ENCODE assay signal across 16 cellular contexts in genomic region chr12:124661382-124661781, GRCh38.
DNase-seq lines count a peak whose midpoint lies in the region; ATAC-seq and TF ChIP-seq lines count a peak whose summit lies in the region.
"Had no signal": no experiment of that assay in that cellular context is flagged by ENCODE, and none has a peak within 500 bp of the region (broad histone marks: within the 10 kb centered on the region; RNA-seq: fewer than 3 reads in every experiment).

No MANE protein-coding gene starts in this region.

- H3K27me3 ChIP-seq in GM23338 (ENCODE audit: insufficient read depth) (no peaks in the 10 kb centered on the region), WERI-Rb-1 (ENCODE audit: insufficient read depth, low read depth, severe bottlenecking) (no peaks in the 10 kb centered on the region), neuronal stem cell (ENCODE audit: control insufficient read depth in 3 of 3, insufficient read depth in 3 of 3, low read depth in 1 of 3, low read length in 3 of 3) (peaks cover 0 to 54% (median 0%) of the 10 kb centered on the region in 3 experiments), hepatocyte (no peaks in the 10 kb centered on the region)

- no peaks in the 10 kb centered on the region for H3K79me1 ChIP-seq in neuronal stem cell (ENCODE audit: low read depth, low read length)

- no peaks in the 10 kb centered on the region for H4K20me1 ChIP-seq in GM23338 (replicated peaks; ENCODE audit: insufficient read depth)
- no peaks in the 10 kb centered on the region for H4K20me1 ChIP-seq in hepatocyte (ENCODE audit: insufficient read depth, poor library complexity, severe bottlenecking)

- H3K27ac Mint-ChIP-seq in GM23338, result no peak overlapping the region
- H3K27ac Mint-ChIP-seq: B cell, nephron progenitor cell had no signal

- 0 out of 4 replicates have a peak, but pooled peaks of 1 of the 2 experiments have one; percentile 1 for TF ChIP-seq CTCF in GM23338 (conservative IDR thresholded peaks at IDR 0.05; ENCODE audit: low read depth in 2 of 2)
- peak; percentile 55 for TF ChIP-seq CTCF in WERI-Rb-1 (IDR thresholded peaks at IDR 0.05; ENCODE audit: low read depth, low read length)
- TF ChIP-seq CTCF in hepatocyte (IDR thresholded peaks at IDR 0.05; ENCODE audit: poor library complexity), result no peak
- TF ChIP-seq CTCF in mucosa of descending colon (IDR thresholded peaks at IDR 0.05), result no peak

- H3K27me3 Mint-ChIP-seq in GM23338 (ENCODE audit: insufficient read depth, low read depth, poor library complexity), result peaks cover 16% of the 10 kb centered on the region

- no peak overlapping the region for H3K14ac ChIP-seq in neuronal stem cell (ENCODE audit: low read length)

- H3K4me1 Mint-ChIP-seq in GM23338, result peaks cover 4% of the 10 kb centered on the region; the same call in 2 of the 3 replicates
- H3K4me1 Mint-ChIP-seq: B cell had no signal

- no peak overlapping the region for H3K4me3 Mint-ChIP-seq in GM23338
- H3K4me3 Mint-ChIP-seq: B cell, nephron progenitor cell had no signal

- no peak overlapping the region for H3K4ac ChIP-seq in neuronal stem cell (ENCODE audit: low read length)

- H3K9ac ChIP-seq in neuronal stem cell (ENCODE audit: low read depth, low read length, poor library complexity), result no peak overlapping the region

- H3K27ac ChIP-seq in GM23338 (ENCODE audit: low read depth) (no peak overlapping the region), WERI-Rb-1 (peak overlapping the region; percentile 94), neuronal stem cell (replicated peaks; ENCODE audit: low read length) (no peak overlapping the region), hepatocyte (no peak overlapping the region)
- H3K27ac ChIP-seq: coronary artery had no signal

- H3K4me3 ChIP-seq in GM23338 (no peak overlapping the region), WERI-Rb-1 (ENCODE audit: low read depth, low read length) (no peak overlapping the region), neuronal stem cell (ENCODE audit: low read length in 2 of 2) (no peak overlapping the region), hepatocyte (no peak overlapping the region), mucosa of descending colon (no peak overlapping the region)
- H3K4me3 ChIP-seq: coronary artery had no signal

- H2BK5ac ChIP-seq in neuronal stem cell (ENCODE audit: low read length), result no peak overlapping the region

- no peak overlapping the region for H2AK5ac ChIP-seq in neuronal stem cell (ENCODE audit: low read depth, low read length)

- H3K4me1 ChIP-seq in GM23338 (ENCODE audit: insufficient read depth), result no peaks in the 10 kb centered on the region; the same call in 1 of the 2 replicates
- H3K4me1 ChIP-seq in neuronal stem cell (ENCODE audit: control insufficient read depth in 2 of 2, insufficient read depth in 1 of 2, low read depth in 1 of 2, low read length in 2 of 2), result peaks cover 0 to 9% of the 10 kb centered on the region in 2 donors
- H3K4me1 ChIP-seq in hepatocyte (ENCODE audit: insufficient read depth), result peaks cover 3% of the 10 kb centered on the region
- H3K4me1 ChIP-seq in mucosa of descending colon (ENCODE audit: low read depth), result no peaks in the 10 kb centered on the region

- intact Hi-C loops in mucosa of descending colon (cut with DNase I, micrococcal nuclease), result no loop called here

- no peaks in the 10 kb centered on the region for H3F3A ChIP-seq in GM23338 (replicated peaks; ENCODE audit: low read depth)

- peaks cover 3% of the 10 kb centered on the region; the same call in 1 of the 3 replicates for H3K9me3 Mint-ChIP-seq in GM23338

- ATAC-seq in GM23338 (peak; percentile 67), HG03342 (IDR thresholded peaks at IDR 0.05; ENCODE audit: unreplicated experiment) (no peak), mucosa of descending colon (no peak)
- ATAC-seq: esophagus mucosa, left ventricle myocardium superior had no signal

- H3K9me2 ChIP-seq in GM23338 (ENCODE audit: insufficient read depth), result no peaks in the 10 kb centered on the region
- no peaks in the 10 kb centered on the region for H3K9me2 ChIP-seq in hepatocyte (replicated peaks; ENCODE audit: insufficient read depth)

- H4K91ac ChIP-seq in neuronal stem cell (ENCODE audit: low read depth, low read length, poor library complexity), result no peak overlapping the region

- H2BK12ac ChIP-seq in neuronal stem cell (ENCODE audit: low read length), result no peak overlapping the region

- no peaks in the 10 kb centered on the region for H3K36me3 Mint-ChIP-seq in GM23338 (ENCODE audit: low read depth)

- H2AFZ ChIP-seq in GM23338 (no peak overlapping the region), neuronal stem cell (ENCODE audit: low read length) (no peak overlapping the region), hepatocyte (no peak overlapping the region)

- H4K8ac ChIP-seq in neuronal stem cell (ENCODE audit: low read depth, low read length), result no peak overlapping the region

- WGBS in neuronal stem cell (ENCODE audit: extremely low coverage in 2 of 2, insufficient read length in 2 of 2, insufficient replicate concordance in 1 of 2), 2 donors, result no CpG with 5 or more reads among the region's 7 CpGs
- WGBS in hepatocyte (ENCODE audit: low lambda C conversion rate, missing lambda C conversion rate), result 59% methylated on average over 7 of the region's 7 CpGs

- no peak overlapping the region for H2BK120ac ChIP-seq in neuronal stem cell (ENCODE audit: low read depth, low read length)

- H3K4me2 ChIP-seq in GM23338, result no peak overlapping the region
- no peak overlapping the region for H3K4me2 ChIP-seq in neuronal stem cell (ENCODE audit: insufficient read depth, low read length, poor library complexity, severe bottlenecking)
- H3K4me2 ChIP-seq in hepatocyte, result no peak overlapping the region

- H3K36me3 ChIP-seq in GM23338 (ENCODE audit: insufficient read depth) (no peaks in the 10 kb centered on the region), WERI-Rb-1 (peaks cover 33% of the 10 kb centered on the region), neuronal stem cell (replicated peaks in 1 of 2; ENCODE audit: control insufficient read depth in 2 of 2, insufficient read depth in 2 of 2, low read length in 2 of 2) (no peaks in the 10 kb centered on the region), hepatocyte (replicated peaks; ENCODE audit: insufficient read depth, low read depth) (no peaks in the 10 kb centered on the region), mucosa of descending colon (ENCODE audit: low read depth) (no peaks in the 10 kb centered on the region)

- H3K18ac ChIP-seq in neuronal stem cell (ENCODE audit: low read length), result peak overlapping the region; percentile 80

- no peak overlapping the region for H2BK15ac ChIP-seq in neuronal stem cell (ENCODE audit: low read length)

- no peaks in the 10 kb centered on the region for H3K79me2 ChIP-seq in GM23338 (replicated peaks; ENCODE audit: insufficient read depth)
- H3K79me2 ChIP-seq in hepatocyte, result no peaks in the 10 kb centered on the region

- H3K9me3 ChIP-seq in WERI-Rb-1 (ENCODE audit: severe bottlenecking) (peaks cover 11% of the 10 kb centered on the region), neuronal stem cell (replicated peaks in 1 of 2; ENCODE audit: control insufficient read depth in 2 of 2, insufficient read depth in 1 of 2, low read depth in 1 of 2, low read length in 2 of 2) (peaks cover 7 to 11% of the 10 kb centered on the region in 2 donors), hepatocyte (ENCODE audit: low read depth) (no peaks in the 10 kb centered on the region), mucosa of descending colon (no peaks in the 10 kb centered on the region)

- DNase-seq in GM23338 (ENCODE audit: low spot score), result no peak
- peak; percentile 68 for DNase-seq in WERI-Rb-1
- peak; percentile 70 for DNase-seq in globus pallidus (ENCODE audit: low spot score)
- DNase-seq in neuronal stem cell (ENCODE audit: low spot score), result no peak
- DNase-seq in cerebellum (ENCODE audit: low spot score), result no peak
- DNase-seq in hepatocyte (ENCODE audit: low spot score), result no peak
- no peak for DNase-seq in mucosa of descending colon
- DNase-seq: activated CD4-positive, alpha-beta T cell treated with anti-CD3 and anti-CD28 coated beads, Interleukin-2, amount 50 U/mL, for 48 hours; DMS 273 treated with DMSO at 0.1 percent for 48 hours; MV-4-11 had no signal

- no peak overlapping the region for H3K23ac ChIP-seq in neuronal stem cell (ENCODE audit: low read depth, low read length, poor library complexity)

TF ChIP-seq in GM23338, 12 proteins besides CTCF, POLR2A, EP300 and RAD21:
- TF ChIP-seq CREB1 (CRISPR knock-in tag; IDR thresholded peaks at IDR 0.05; ENCODE audit: low read depth), result no peak
- no peak for TF ChIP-seq EZH2phosphoT487 (IDR thresholded peaks at IDR 0.05; ENCODE audit: unreplicated experiment)
- TF ChIP-seq EZH2 (IDR thresholded peaks at IDR 0.05; ENCODE audit: low read depth, unreplicated experiment), result no peak
- no peak for TF ChIP-seq STAT1 (IDR thresholded peaks at IDR 0.05; ENCODE audit: unreplicated experiment)
- no peak for TF ChIP-seq ZNF114 (CRISPR knock-in tag; IDR thresholded peaks at IDR 0.05)
- no peak for TF ChIP-seq JUNB (IDR thresholded peaks at IDR 0.05; ENCODE audit: unreplicated experiment)
- no peak for TF ChIP-seq NANOG (IDR thresholded peaks at IDR 0.05; ENCODE audit: borderline replicate concordance)
- no peak for TF ChIP-seq POLR2AphosphoS5 (IDR thresholded peaks at IDR 0.05; ENCODE audit: low read depth)

Comparison
In these comparisons a context has a peak if more than half of its experiments do, and no peak if none do; other contexts are left out.
1. DNase-seq: peak in WERI-Rb-1 (single experiment) and globus pallidus (single experiment); none in GM23338 (single experiment), neuronal stem cell (single experiment), cerebellum (single experiment), hepatocyte (single experiment) and mucosa of descending colon (0 of 3).